ENCODE assay signal across 21 cellular contexts in genomic region chr7:18370689-18371088, GRCh38.
DNase-seq lines count a peak whose midpoint lies in the region; ATAC-seq and TF ChIP-seq lines count a peak whose summit lies in the region.
"Had no signal": no experiment of that assay in that cellular context is flagged by ENCODE, and none has a peak within 500 bp of the region (broad histone marks: within the 10 kb centered on the region; RNA-seq: fewer than 3 reads in every experiment).

No MANE protein-coding gene starts in this region.

- H3K27ac Mint-ChIP-seq in activated naive CD4-positive, alpha-beta T cell treated with anti-CD3 and anti-CD28 coated beads, Interleukin-2, amount 50 U/mL, for 72 hours = no peak overlapping the region
- H3K27ac Mint-ChIP-seq: CD4-positive, alpha-beta memory T cell had no signal

- H3K79me2 ChIP-seq in neural cell (replicated peaks; ENCODE audit: insufficient read depth, low read length) (no peaks in the 10 kb centered on the region), Karpas-422 (ENCODE audit: low read length) (no peaks in the 10 kb centered on the region)

- peak; percentile 98 for TF ChIP-seq EP300 in neural cell (conservative IDR thresholded peaks at IDR 0.05; ENCODE audit: poor library complexity, severe bottlenecking)

- H3K4me2 ChIP-seq in neural cell (ENCODE audit: low read length) (no peak overlapping the region), Karpas-422 (ENCODE audit: low read depth, low read length, poor library complexity, severe bottlenecking) (no peak overlapping the region)
- H3K4me2 ChIP-seq: A549 had no signal

- no peaks in the 10 kb centered on the region for H3K9me3 ChIP-seq in BE2C
- no peaks in the 10 kb centered on the region for H3K9me3 ChIP-seq in neural cell (ENCODE audit: low read length)
- no peaks in the 10 kb centered on the region for H3K9me3 ChIP-seq in Karpas-422 (ENCODE audit: low read length)
- H3K9me3 ChIP-seq: A549 had no signal

- H3K27me3 ChIP-seq in BE2C (no peaks in the 10 kb centered on the region), neural cell (ENCODE audit: insufficient read depth, low read depth, low read length) (no peaks in the 10 kb centered on the region), Karpas-422 (ENCODE audit: low read length) (no peaks in the 10 kb centered on the region)

- no peak overlapping the region for H2AFZ ChIP-seq in neural cell (ENCODE audit: low read depth, low read length)
- H2AFZ ChIP-seq in Karpas-422 (ENCODE audit: low read length) = no peak overlapping the region

- TF ChIP-seq CTCF in BE2C (IDR thresholded peaks at IDR 0.05; ENCODE audit: low read depth, low read length) = no peak
- TF ChIP-seq CTCF in neural cell (IDR thresholded peaks at IDR 0.05; ENCODE audit: poor library complexity, severe bottlenecking) = no peak

- no peak for ATAC-seq in activated naive CD4-positive, alpha-beta T cell treated with anti-CD3 and anti-CD28 coated beads, Interleukin-2, amount 50 U/mL, for 72 hours
- ATAC-seq: A549 had no signal

- H3K4me3 ChIP-seq in BE2C (ENCODE audit: low read depth, low read length) = peak overlapping the region; percentile 14; the same call in 1 of the 2 replicates
- peak overlapping the region; percentile 35 for H3K4me3 ChIP-seq in neural cell (ENCODE audit: low read length)
- no peak overlapping the region for H3K4me3 ChIP-seq in Karpas-422 (ENCODE audit: low read length)
- H3K4me3 ChIP-seq: A549 had no signal

- no peak overlapping the region for H3K9ac ChIP-seq in neural cell (ENCODE audit: low read length)
- H3K9ac ChIP-seq in Karpas-422 (ENCODE audit: low read length) = no peak overlapping the region

- H3K4me1 ChIP-seq in BE2C (peaks cover 5% of the 10 kb centered on the region; the same call in 1 of the 2 replicates), Karpas-422 (ENCODE audit: low read length) (no peaks in the 10 kb centered on the region)
- H3K4me1 ChIP-seq: A549 had no signal

- no peaks in the 10 kb centered on the region for H3K36me3 Mint-ChIP-seq in activated naive CD4-positive, alpha-beta T cell treated with anti-CD3 and anti-CD28 coated beads, Interleukin-2, amount 50 U/mL, for 72 hours
- H3K36me3 Mint-ChIP-seq: CD4-positive, alpha-beta memory T cell had no signal

- H3K36me3 ChIP-seq in BE2C = no peaks in the 10 kb centered on the region
- no peaks in the 10 kb centered on the region for H3K36me3 ChIP-seq in neural cell (ENCODE audit: insufficient read depth, low read length)
- H3K36me3 ChIP-seq in Karpas-422 (ENCODE audit: insufficient read depth, low read length) = no peaks in the 10 kb centered on the region

- TF ChIP-seq RAD21 in neural cell (conservative IDR thresholded peaks at IDR 0.05) = no peak

- DNase-seq in NCI-H1436 treated with DMSO at 0.1 percent for 48 hours (lab: John Stamatoyannopoulos, UW) (peak; percentile 15), NCI-H1436 (lab: John Stamatoyannopoulos, UW) (no peak), BE2C (peak; percentile 14), SK-N-DZ (ENCODE audit: low spot score) (peak; percentile 94), Karpas-422 (no peak)
- DNase-seq in activated naive CD4-positive, alpha-beta T cell treated with anti-CD3 and anti-CD28 coated beads, Interleukin-2, amount 50 U/mL, for 72 hours (ENCODE audit: low spot score in 2 of 2) = no peak
- DNase-seq: 8988T; ACHN; AML-193; C1 segment of cervical spinal cord; Calu3; CD4-positive, alpha-beta memory T cell; COR-L47; DMS53; DMS79 treated with DMSO at 0.1 percent for 48 hours; GF-D8; GOT3; H7; HCEC 1CT had no signal

- no peak overlapping the region for H3K27ac ChIP-seq in neural cell (ENCODE audit: low read length)
- no peak overlapping the region for H3K27ac ChIP-seq in Karpas-422 (ENCODE audit: low read length)
- H3K27ac ChIP-seq: A549 had no signal

- H3F3A ChIP-seq in neural cell (ENCODE audit: insufficient read depth, low read length, poor library complexity, severe bottlenecking) = no peaks in the 10 kb centered on the region

- H3K9me3 Mint-ChIP-seq in activated naive CD4-positive, alpha-beta T cell treated with anti-CD3 and anti-CD28 coated beads, Interleukin-2, amount 50 U/mL, for 72 hours = no peaks in the 10 kb centered on the region

- H4K20me1 ChIP-seq in neural cell (ENCODE audit: insufficient read depth) (no peaks in the 10 kb centered on the region), Karpas-422 (ENCODE audit: insufficient read depth, low read depth, low read length) (no peaks in the 10 kb centered on the region)

- H3K9me2 ChIP-seq in neural cell (ENCODE audit: insufficient read depth, low read length) = no peaks in the 10 kb centered on the region
- H3K9me2 ChIP-seq in Karpas-422 (replicated peaks; ENCODE audit: insufficient read depth, low read length) = no peaks in the 10 kb centered on the region

TF ChIP-seq in neural cell, 6 proteins besides CTCF, POLR2A, EP300 and RAD21:
- TF ChIP-seq REST (IDR thresholded peaks at IDR 0.05; ENCODE audit: borderline replicate concordance) = peak; percentile 50
- TF ChIP-seq EZH2 (IDR thresholded peaks at IDR 0.05; ENCODE audit: borderline replicate concordance, insufficient read depth, low read length, poor library complexity, severe bottlenecking) = no peak
- no peak for TF ChIP-seq SMC3 (conservative IDR thresholded peaks at IDR 0.05; ENCODE audit: poor library complexity)
- TF ChIP-seq MXI1 (conservative IDR thresholded peaks at IDR 0.05; ENCODE audit: poor library complexity, severe bottlenecking) = no peak
- no peak for TF ChIP-seq TAF1 (IDR thresholded peaks at IDR 0.05; ENCODE audit: low read depth)
- peak; percentile 88 for TF ChIP-seq POLR2AphosphoS5 (IDR thresholded peaks at IDR 0.05)

Comparison
In these comparisons a context has a peak if more than half of its experiments do, and no peak if none do; other contexts are left out.
1. DNase-seq: peak in NCI-H1436 treated with DMSO at 0.1 percent for 48 hours (single experiment), BE2C (single experiment) and SK-N-DZ (single experiment); none in NCI-H1436 (single experiment), activated naive CD4-positive, alpha-beta T cell treated with anti-CD3 and anti-CD28 coated beads, Interleukin-2, amount 50 U/mL, for 72 hours (0 of 2) and Karpas-422 (single experiment).